In the genomic region with DNA sequence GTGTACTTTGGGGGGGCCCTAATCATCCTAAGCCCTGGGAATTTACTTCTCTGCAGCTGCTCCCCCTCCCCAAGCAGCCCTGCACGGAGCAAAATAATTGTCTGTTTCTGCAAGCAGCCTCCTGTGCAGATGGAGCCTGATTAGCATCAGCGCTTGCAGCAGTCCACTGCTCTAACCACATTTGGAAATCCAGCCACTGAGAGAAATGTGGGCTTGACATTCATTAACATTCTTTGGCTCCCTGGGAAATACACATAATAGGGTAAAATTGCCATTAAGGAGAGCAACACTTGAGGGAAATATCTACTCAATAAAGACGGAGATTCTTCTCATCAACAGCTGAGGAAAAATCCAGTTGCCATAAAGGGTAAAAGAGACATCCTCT, we compare ENCODE assay signal across 21 cellular contexts.
DNase-seq lines count a peak whose midpoint lies in the region; ATAC-seq and TF ChIP-seq lines count a peak whose summit lies in the region.
"Had no signal": no experiment of that assay in that cellular context is flagged by ENCODE, and none has a peak within 500 bp of the region (broad histone marks: within the 10 kb centered on the region; RNA-seq: fewer than 3 reads in every experiment).

No MANE protein-coding gene starts in this region.

- peak; percentile 21 for DNase-seq in NCI-H82 (lab: John Stamatoyannopoulos, UW)
- no peak for DNase-seq in NCI-H82 treated with DMSO at 0.1 percent for 48 hours (lab: John Stamatoyannopoulos, UW; ENCODE audit: unreplicated experiment)
- DNase-seq in COLO829 (ENCODE audit: low spot score): no peak
- DNase-seq in Ammon's horn (ENCODE audit: low spot score): no peak
- no peak for DNase-seq in brain microvascular endothelial cell
- DNase-seq: 8988T; CD8-positive, alpha-beta memory T cell; EL; NCI-H1048; NCI-H146; NCI-H2107; NCI-H446; NCI-H69; RPMI8226; SIG-M5 had no signal

- peaks cover 3% of the 10 kb centered on the region for H3K27me3 Mint-ChIP-seq in nephron (ENCODE audit: low read depth)

- TF ChIP-seq CTCF in nephron (IDR thresholded peaks at IDR 0.05; ENCODE audit: unreplicated experiment in 3 of 3) (no peak), brain microvascular endothelial cell (IDR thresholded peaks at IDR 0.05; ENCODE audit: low read depth, low read length, missing control alignments) (no peak)

- peaks cover 30% of the 10 kb centered on the region for H3K4me1 Mint-ChIP-seq in nephron
- H3K4me1 Mint-ChIP-seq: CD8-positive, alpha-beta memory T cell had no signal

- no peak overlapping the region for H3K4me3 ChIP-seq in brain microvascular endothelial cell (ENCODE audit: low read depth, low read length)
- H3K4me3 ChIP-seq: BLaER1 treated with 17β-estradiol and CSF1 and Interleukin-3, amounts not matched to agents 10 nM and 100 nM had no signal

- ATAC-seq in SK-N-SH treated with all-trans-retinoic acid at 6 μM for 48 hours: no peak
- no peak for ATAC-seq in HG02852 (IDR thresholded peaks at IDR 0.05; ENCODE audit: unreplicated experiment)
- ATAC-seq: HepG2 had no signal

- H3K27ac Mint-ChIP-seq in nephron: peak overlapping the region; percentile 11 to 27 (median 21)
- H3K27ac Mint-ChIP-seq: CD8-positive, alpha-beta memory T cell had no signal

- H3K36me3 Mint-ChIP-seq in nephron (ENCODE audit: low read depth): no peaks in the 10 kb centered on the region
- H3K36me3 Mint-ChIP-seq: CD8-positive, alpha-beta memory T cell had no signal

- no peak overlapping the region for H3K27ac ChIP-seq in brain microvascular endothelial cell
- H3K27ac ChIP-seq: BLaER1 treated with 17β-estradiol and CSF1 and Interleukin-3, amounts not matched to agents 10 nM and 100 nM; KMS-11 had no signal

- H3K4me3 Mint-ChIP-seq in nephron: no peak overlapping the region
- H3K4me3 Mint-ChIP-seq: CD8-positive, alpha-beta memory T cell had no signal

- in situ Hi-C loops in brain microvascular endothelial cell (cut with HindIII; ENCODE audit: low pct_ligation_motif_present, low sequenced_read_pairs): no loop called here

- H3K27me3 ChIP-seq in brain microvascular endothelial cell (replicated peaks): no peaks in the 10 kb centered on the region
- H3K27me3 ChIP-seq: BLaER1 treated with 17β-estradiol and CSF1 and Interleukin-3, amounts not matched to agents 10 nM and 100 nM had no signal

- H3K36me3 ChIP-seq in brain microvascular endothelial cell (replicated peaks): no peaks in the 10 kb centered on the region
- H3K36me3 ChIP-seq: BLaER1 treated with 17β-estradiol and CSF1 and Interleukin-3, amounts not matched to agents 10 nM and 100 nM had no signal

- no peaks in the 10 kb centered on the region for H3K9me3 Mint-ChIP-seq in nephron

TF ChIP-seq in SK-N-SH treated with all-trans-retinoic acid at 6 μM for 48 hours, 23 proteins besides CTCF, POLR2A, EP300 and RAD21:
- TF ChIP-seq ZFP30 (CRISPR knock-in tag; IDR thresholded peaks at IDR 0.05) (peak; percentile 33; the same call in 1 of the 2 replicates), OSR1 (CRISPR knock-in tag; IDR thresholded peaks at IDR 0.05) (no peak), SNAI2 (CRISPR knock-in tag; IDR thresholded peaks at IDR 0.05) (no peak), ARNTL (CRISPR knock-in tag; IDR thresholded peaks at IDR 0.05; ENCODE audit: borderline replicate concordance, low read depth) (no peak), TCF4 (CRISPR knock-in tag; IDR thresholded peaks at IDR 0.05; ENCODE audit: borderline replicate concordance) (peak; percentile 73; the same call in 1 of the 2 replicates)
- TF ChIP-seq, protein P1, sequence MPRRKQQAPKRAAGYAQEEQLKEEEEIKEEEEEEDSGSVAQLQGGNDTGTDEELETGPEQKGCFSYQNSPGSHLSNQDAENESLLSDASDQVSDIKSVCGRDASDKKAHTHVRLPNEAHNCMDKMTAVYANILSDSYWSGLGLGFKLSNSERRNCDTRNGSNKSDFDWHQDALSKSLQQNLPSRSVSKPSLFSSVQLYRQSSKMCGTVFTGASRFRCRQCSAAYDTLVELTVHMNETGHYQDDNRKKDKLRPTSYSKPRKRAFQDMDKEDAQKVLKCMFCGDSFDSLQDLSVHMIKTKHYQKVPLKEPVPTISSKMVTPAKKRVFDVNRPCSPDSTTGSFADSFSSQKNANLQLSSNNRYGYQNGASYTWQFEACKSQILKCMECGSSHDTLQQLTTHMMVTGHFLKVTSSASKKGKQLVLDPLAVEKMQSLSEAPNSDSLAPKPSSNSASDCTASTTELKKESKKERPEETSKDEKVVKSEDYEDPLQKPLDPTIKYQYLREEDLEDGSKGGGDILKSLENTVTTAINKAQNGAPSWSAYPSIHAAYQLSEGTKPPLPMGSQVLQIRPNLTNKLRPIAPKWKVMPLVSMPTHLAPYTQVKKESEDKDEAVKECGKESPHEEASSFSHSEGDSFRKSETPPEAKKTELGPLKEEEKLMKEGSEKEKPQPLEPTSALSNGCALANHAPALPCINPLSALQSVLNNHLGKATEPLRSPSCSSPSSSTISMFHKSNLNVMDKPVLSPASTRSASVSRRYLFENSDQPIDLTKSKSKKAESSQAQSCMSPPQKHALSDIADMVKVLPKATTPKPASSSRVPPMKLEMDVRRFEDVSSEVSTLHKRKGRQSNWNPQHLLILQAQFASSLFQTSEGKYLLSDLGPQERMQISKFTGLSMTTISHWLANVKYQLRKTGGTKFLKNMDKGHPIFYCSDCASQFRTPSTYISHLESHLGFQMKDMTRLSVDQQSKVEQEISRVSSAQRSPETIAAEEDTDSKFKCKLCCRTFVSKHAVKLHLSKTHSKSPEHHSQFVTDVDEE (CRISPR knock-in tag; IDR thresholded peaks at IDR 0.05): peak; percentile 72; the same call in 1 of the 2 replicates
TF ChIP-seq in SK-N-SH treated with all-trans-retinoic acid at 6 μM for 48 hours: peak in this region for 3.
